15 cellular contexts compared by ENCODE assay signal in the genomic region with DNA sequence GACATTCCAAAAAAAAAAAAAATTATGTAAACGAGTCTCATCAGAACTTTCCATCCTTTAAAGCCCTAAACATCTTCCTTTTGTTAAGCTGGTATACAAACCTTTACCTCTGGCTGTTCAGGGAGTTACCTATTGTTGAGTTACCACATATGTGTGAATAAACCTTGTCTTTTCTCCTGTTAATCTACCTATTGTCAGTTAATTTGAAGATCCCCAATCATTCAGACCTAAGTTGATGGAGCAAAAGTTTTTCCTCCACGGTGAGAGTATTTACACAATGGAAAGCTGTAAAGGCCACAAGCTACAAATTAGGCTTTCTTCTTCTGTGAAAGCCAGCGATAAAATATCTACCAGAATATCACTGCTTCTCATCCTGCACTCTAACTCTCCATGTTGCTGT.
DNase-seq lines count a peak whose midpoint lies in the region; ATAC-seq, FAIRE-seq and TF ChIP-seq lines count a peak whose summit lies in the region.
"Had no signal": no experiment of that assay in that cellular context is flagged by ENCODE, and none has a peak within 500 bp of the region (broad histone marks: within the 10 kb centered on the region; RNA-seq: fewer than 3 reads in every experiment).

No MANE protein-coding gene starts in this region.

- DNase-seq in H9 (no peak), GM12878 (ENCODE audit: low read depth, low spot score) (no peak), sciatic nerve (ENCODE audit: low spot score) (no peak), NCI-H1105 treated with DMSO at 0.1 percent for 48 hours (lab: John Stamatoyannopoulos, UW) (no peak), NCI-H446 treated with DMSO at 0.1 percent for 48 hours (lab: John Stamatoyannopoulos, UW) (no peak)
- DNase-seq: C1 segment of cervical spinal cord; Calu3; CD4-positive, alpha-beta T cell; DMS 273 treated with DMSO at 0.1 percent for 48 hours had no signal

- TF ChIP-seq POLR2A in GM12878 (IDR thresholded peaks at IDR 0.05; ENCODE audit: low read depth, low read length): no peak

- no peak overlapping the region for H2AFZ ChIP-seq in H9 (ENCODE audit: low read length)
- no peak overlapping the region for H2AFZ ChIP-seq in GM12878 (ENCODE audit: control insufficient read depth, low read depth, low read length)

- RAD21 ChIA-PET in GM12878 (lab: Charles Lee; ENCODE audit: unreplicated experiment): no interaction called here

- SMC1A ChIA-PET in GM12878 (lab: Charles Lee; ENCODE audit: uncharacterized antibody, unreplicated experiment): no interaction called here

- no peaks in the 10 kb centered on the region for H3K23me2 ChIP-seq in H9 (ENCODE audit: insufficient read length, low read depth, low read length, poor library complexity, severe bottlenecking)

- POLR2A ChIA-PET in GM12878 (lab: Charles Lee): interaction anchor here (0.6 kb wide), 1 partner anchor 25 kb away, joined by 5 read pairs; no protein-coding TSS in a partner anchor

- H3K36me3 ChIP-seq in GM12878 (ENCODE audit: control insufficient read depth in 2 of 2, insufficient read depth in 2 of 2, low read length in 1 of 2): no peaks in the 10 kb centered on the region; a peak in 1 of 4 replicates
- H3K36me3 ChIP-seq in iPS-20b (ENCODE audit: insufficient read depth, low read depth, low read length): no peaks in the 10 kb centered on the region

- H3K27me3 Mint-ChIP-seq in H9 (ENCODE audit: low read depth): peaks cover 4% of the 10 kb centered on the region
- H3K27me3 Mint-ChIP-seq: B cell; CD4-positive, alpha-beta T cell had no signal

- H3K79me1 ChIP-seq in H9 (ENCODE audit: insufficient read depth, low read depth, low read length, poor library complexity, severe bottlenecking): no peaks in the 10 kb centered on the region

- peak overlapping the region; percentile 60 to 88 (median 71); a peak in 4 of 7 replicates for H3K27ac Mint-ChIP-seq in H9
- H3K27ac Mint-ChIP-seq: B cell; CD4-positive, alpha-beta T cell had no signal

- in situ Hi-C loops in GM12878 (cut with MboI): no loop called here

- H4K20me1 ChIP-seq in H9 (ENCODE audit: control insufficient read depth, insufficient read depth, insufficient read length) (no peaks in the 10 kb centered on the region), GM12878 (ENCODE audit: control insufficient read depth, insufficient read depth) (no peaks in the 10 kb centered on the region)

- H3T11ph ChIP-seq in H9 (ENCODE audit: low read length): no peak overlapping the region

- H3K4me3 ChIP-seq in GM12878: no peak overlapping the region
- H3K4me3 ChIP-seq in iPS-20b (ENCODE audit: low read length): peak overlapping the region; percentile 41

- H3K27me3 ChIP-seq in H9 (ENCODE audit: insufficient read depth, low read length) (no peaks in the 10 kb centered on the region), GM12878 (replicated peaks in 1 of 2; ENCODE audit: control insufficient read depth in 2 of 2, insufficient read depth in 2 of 2, low read length in 1 of 2) (no peaks in the 10 kb centered on the region), iPS-20b (ENCODE audit: insufficient read depth, low read length) (no peaks in the 10 kb centered on the region)

- H3K4me3 Mint-ChIP-seq in H9: no peak overlapping the region
- H3K4me3 Mint-ChIP-seq: B cell; CD4-positive, alpha-beta T cell had no signal

- H2BK15ac ChIP-seq in H9 (ENCODE audit: low read depth, low read length): no peak overlapping the region

- H3K18ac ChIP-seq in H9 (ENCODE audit: insufficient read length, low read depth, low read length): no peak overlapping the region

- H3K79me2 ChIP-seq in H9 (ENCODE audit: insufficient read depth, low read length) (no peaks in the 10 kb centered on the region), GM12878 (ENCODE audit: control insufficient read depth, insufficient read depth, low read length) (no peaks in the 10 kb centered on the region)

- intact Hi-C loops in GM12878 (cut with micrococcal nuclease; ENCODE audit: unreplicated experiment) (no loop called here), sciatic nerve (cut with DNase I) (no loop called here)

- TF ChIP-seq RAD21 in GM12878 (IDR thresholded peaks at IDR 0.05; ENCODE audit: insufficient read depth, low read depth, low read length): no peak

- no peak overlapping the region for H2AK5ac ChIP-seq in H9 (ENCODE audit: insufficient read length, low read length)

- H3K4me1 ChIP-seq in H9 (ENCODE audit: insufficient read depth, low read length): no peaks in the 10 kb centered on the region; the same call in 1 of the 2 replicates
- H3K4me1 ChIP-seq in GM12878 (ENCODE audit: control insufficient read depth, insufficient read depth, low read length): no peaks in the 10 kb centered on the region
- peaks cover 11% of the 10 kb centered on the region; the same call in 1 of the 2 replicates for H3K4me1 ChIP-seq in iPS-20b (ENCODE audit: insufficient read depth, low read length)

- no peak overlapping the region for H3K9ac ChIP-seq in H9 (ENCODE audit: extremely low read depth, insufficient read length, low read length)
- H3K9ac ChIP-seq in GM12878 (ENCODE audit: control insufficient read depth, insufficient read depth, low read length): no peak overlapping the region
- H3K9ac ChIP-seq in iPS-20b (ENCODE audit: low read depth, low read length): no peak overlapping the region

- CTCF ChIA-PET in GM12878 (lab: Yijun Ruan, JAX): interaction anchor here (0.7 to 1.4 kb wide), 3 partner anchors 97 to 139 kb away, joined by 3 to 5 read pairs (median 4); no protein-coding TSS in a partner anchor

- no peak overlapping the region for H3K23ac ChIP-seq in H9 (ENCODE audit: insufficient read length, low read depth, low read length)

- H3K56ac ChIP-seq in H9 (ENCODE audit: insufficient read length, low read depth, low read length): no peak overlapping the region

- no peak for TF ChIP-seq CTCF in H9 (conservative IDR thresholded peaks at IDR 0.05)
- no peak for TF ChIP-seq CTCF in GM12878 (IDR thresholded peaks at IDR 0.05 in 2 of 3, conservative IDR thresholded peaks at IDR 0.05 in 1 of 3; ENCODE audit: control insufficient read depth in 2 of 3, extremely low read depth in 1 of 3, insufficient read depth in 1 of 3, low read depth in 3 of 3, low read length in 3 of 3)

- no CpG with 5 or more reads among the region's 3 CpGs for WGBS in H9 (ENCODE audit: extremely low coverage, insufficient read length, low lambda C conversion rate)
- 49% methylated on average over 3 of the region's 3 CpGs for WGBS in GM12878 (ENCODE audit: insufficient coverage, insufficient replicate concordance, low lambda C conversion rate, missing lambda C conversion rate)

- H4K8ac ChIP-seq in H9 (replicated peaks; ENCODE audit: insufficient read length, low read depth, low read length): no peak overlapping the region

- H3K4me2 ChIP-seq in H9 (ENCODE audit: insufficient read depth, insufficient read length, low read length): no peak overlapping the region
- H3K4me2 ChIP-seq in GM12878 (ENCODE audit: control insufficient read depth, insufficient read depth): no peak overlapping the region

- FAIRE-seq in GM12878 (lab: Jason Lieb, UNC): peak; percentile 23
- FAIRE-seq: A204.1, GM12891, HepG2 had no signal

- H4K91ac ChIP-seq in H9 (ENCODE audit: insufficient read length, low read depth, low read length): no peak overlapping the region

- peaks cover 0 to 10% (median 1%) of the 10 kb centered on the region in 3 experiments; a peak in 2 of 7 replicates for H3K36me3 Mint-ChIP-seq in H9 (ENCODE audit: insufficient read depth in 1 of 3, low read depth in 3 of 3)

- H3K27ac ChIP-seq in H9 (ENCODE audit: insufficient read length, low read depth, low read length) (no peak overlapping the region), GM12878 (ENCODE audit: control insufficient read depth, insufficient read depth) (no peak overlapping the region), iPS-20b (ENCODE audit: low read length) (no peak overlapping the region)

- H2BK12ac ChIP-seq in H9 (ENCODE audit: insufficient read length, low read depth, low read length): no peak overlapping the region

- no peak overlapping the region for H3K14ac ChIP-seq in H9 (ENCODE audit: insufficient read depth, low read length)

- H2BK20ac ChIP-seq in H9 (ENCODE audit: low read depth, low read length, poor library complexity, severe bottlenecking): no peak overlapping the region

- ATAC-seq in GM12878 (no peak), sciatic nerve (no peak), HG02938 (IDR thresholded peaks at IDR 0.05; ENCODE audit: unreplicated experiment) (no peak)
- ATAC-seq: HepG2 had no signal

- H4K5ac ChIP-seq in H9 (ENCODE audit: insufficient read length, low read depth, low read length): no peak overlapping the region

- H2BK120ac ChIP-seq in H9 (ENCODE audit: low read depth, low read length, poor library complexity, severe bottlenecking): no peak overlapping the region

- peaks cover 28 to 30% of the 10 kb centered on the region in 2 experiments for H3K4me1 Mint-ChIP-seq in H9
- H3K4me1 Mint-ChIP-seq: B cell had no signal

- no peak for TF ChIP-seq EP300 in GM12878 (IDR thresholded peaks at IDR 0.05; ENCODE audit: borderline replicate concordance in 1 of 2, control insufficient read depth in 1 of 2, low read depth in 2 of 2, low read length in 2 of 2)

- H3K4ac ChIP-seq in H9 (ENCODE audit: low read depth, low read length): no peak overlapping the region

- no TSS peak for BruUV-seq in GM12878 (replicated peaks; lab: Mats Ljungman, UMichigan)

- no peak overlapping the region for H2BK5ac ChIP-seq in H9 (ENCODE audit: insufficient read length, low read length)

- H3K9me3 Mint-ChIP-seq in H9: peaks cover 3 to 8% of the 10 kb centered on the region in 2 experiments; a peak in 4 of 5 replicates
- H3K9me3 Mint-ChIP-seq: CD4-positive, alpha-beta T cell had no signal

- no peaks in the 10 kb centered on the region for H3K9me3 ChIP-seq in H9 (ENCODE audit: control insufficient read depth, low read depth, low read length)
- H3K9me3 ChIP-seq in GM12878 (replicated peaks; ENCODE audit: control insufficient read depth, insufficient read depth, low read length): no peaks in the 10 kb centered on the region
- no peaks in the 10 kb centered on the region for H3K9me3 ChIP-seq in iPS-20b (ENCODE audit: insufficient read depth, low read depth, low read length)

TF ChIP-seq in GM12878, 131 proteins besides CTCF, POLR2A, EP300 and RAD21 (continues in another document):
- TF ChIP-seq CBX5 (IDR thresholded peaks at IDR 0.05; ENCODE audit: low read depth): no peak
- TF ChIP-seq IKZF2 (IDR thresholded peaks at IDR 0.05): no peak
- TF ChIP-seq RELB (IDR thresholded peaks at IDR 0.05; ENCODE audit: low read depth): no peak
